1 cellular context compared by ENCODE assay signal in the genomic region with DNA sequence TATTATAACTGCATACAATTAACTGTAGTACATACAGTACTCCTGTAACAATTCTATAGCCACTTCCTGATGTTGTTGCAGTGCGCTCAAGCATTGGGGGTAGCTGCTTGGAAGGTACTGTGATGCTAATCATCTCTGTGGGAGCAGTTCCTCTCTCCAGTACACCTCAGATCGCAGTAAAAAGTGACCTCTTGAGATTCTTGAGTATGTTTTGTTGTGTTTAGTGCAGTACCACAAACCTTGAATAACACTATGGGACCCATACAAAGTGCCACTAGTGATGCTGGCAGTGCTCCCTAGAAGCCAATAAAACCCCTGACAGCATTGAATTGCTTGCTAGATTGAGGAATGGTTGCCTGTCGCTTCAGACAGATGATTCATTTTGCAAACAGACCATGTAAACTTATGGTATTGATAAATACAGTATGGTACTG.
TF ChIP-seq lines count a peak whose summit lies in the region.

No MANE protein-coding gene starts in this region.

TF ChIP-seq in IMR-90, 13 proteins besides CTCF, POLR2A, EP300 and RAD21 (continued from another document):
- TF ChIP-seq, protein P1, sequence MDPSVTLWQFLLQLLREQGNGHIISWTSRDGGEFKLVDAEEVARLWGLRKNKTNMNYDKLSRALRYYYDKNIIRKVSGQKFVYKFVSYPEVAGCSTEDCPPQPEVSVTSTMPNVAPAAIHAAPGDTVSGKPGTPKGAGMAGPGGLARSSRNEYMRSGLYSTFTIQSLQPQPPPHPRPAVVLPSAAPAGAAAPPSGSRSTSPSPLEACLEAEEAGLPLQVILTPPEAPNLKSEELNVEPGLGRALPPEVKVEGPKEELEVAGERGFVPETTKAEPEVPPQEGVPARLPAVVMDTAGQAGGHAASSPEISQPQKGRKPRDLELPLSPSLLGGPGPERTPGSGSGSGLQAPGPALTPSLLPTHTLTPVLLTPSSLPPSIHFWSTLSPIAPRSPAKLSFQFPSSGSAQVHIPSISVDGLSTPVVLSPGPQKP (IDR thresholded peaks at IDR 0.05; ENCODE audit: borderline replicate concordance, low read depth, low read length) = no peak
